Comparison of ENCODE assay signal across 1 cellular context in the genomic region with DNA sequence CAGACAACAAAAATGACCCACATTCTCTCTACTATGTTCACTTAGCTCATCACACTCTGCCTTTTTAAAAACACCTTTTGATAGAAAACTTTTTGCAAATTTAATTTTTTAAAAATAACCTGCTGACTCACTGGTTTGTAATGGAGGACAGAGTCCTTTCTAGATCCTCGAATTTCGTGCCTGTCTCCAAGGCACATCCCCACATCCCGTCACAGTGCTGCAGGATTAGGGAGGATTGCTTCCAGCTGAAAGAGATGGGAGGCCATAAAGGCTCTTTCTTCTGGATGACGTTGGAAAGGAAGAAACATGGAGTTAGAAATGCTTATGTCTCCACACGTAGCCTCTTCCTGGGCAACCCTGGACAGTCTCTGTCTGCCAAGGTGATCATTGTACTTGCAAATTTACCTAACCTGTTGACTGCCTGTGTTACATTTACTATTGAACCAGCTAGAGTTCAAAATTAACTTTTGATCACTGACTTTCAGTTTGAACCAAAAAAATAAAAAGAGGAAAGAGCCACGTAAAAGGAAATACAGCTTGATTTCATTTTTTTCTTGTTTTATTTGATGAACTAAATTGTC.
TF ChIP-seq lines count a peak whose summit lies in the region.

No MANE protein-coding gene starts in this region.

TF ChIP-seq in HepG2, 621 proteins besides CTCF, POLR2A, EP300 and RAD21:
- TF ChIP-seq POGZ (CRISPR knock-in tag; IDR thresholded peaks at IDR 0.05): 0 out of 2 replicates have a peak, but pooled peaks have one; percentile 27
- peak; percentile 50 for TF ChIP-seq RBM22 (optimal IDR thresholded peaks at IDR 0.05; ENCODE audit: low read length)
- no peak for TF ChIP-seq SOX6 (IDR thresholded peaks at IDR 0.05)
- 0 out of 2 replicates have a peak, but pooled peaks have one; percentile 16 for TF ChIP-seq SOX6 (CRISPR knock-in tag; IDR thresholded peaks at IDR 0.05)
- no peak for TF ChIP-seq ZNF552 (CRISPR knock-in tag; IDR thresholded peaks at IDR 0.05; ENCODE audit: borderline replicate concordance)
- TF ChIP-seq KDM4B (CRISPR knock-in tag; IDR thresholded peaks at IDR 0.05): 0 out of 2 replicates have a peak, but pooled peaks have one; percentile 34
- TF ChIP-seq, protein P1, sequence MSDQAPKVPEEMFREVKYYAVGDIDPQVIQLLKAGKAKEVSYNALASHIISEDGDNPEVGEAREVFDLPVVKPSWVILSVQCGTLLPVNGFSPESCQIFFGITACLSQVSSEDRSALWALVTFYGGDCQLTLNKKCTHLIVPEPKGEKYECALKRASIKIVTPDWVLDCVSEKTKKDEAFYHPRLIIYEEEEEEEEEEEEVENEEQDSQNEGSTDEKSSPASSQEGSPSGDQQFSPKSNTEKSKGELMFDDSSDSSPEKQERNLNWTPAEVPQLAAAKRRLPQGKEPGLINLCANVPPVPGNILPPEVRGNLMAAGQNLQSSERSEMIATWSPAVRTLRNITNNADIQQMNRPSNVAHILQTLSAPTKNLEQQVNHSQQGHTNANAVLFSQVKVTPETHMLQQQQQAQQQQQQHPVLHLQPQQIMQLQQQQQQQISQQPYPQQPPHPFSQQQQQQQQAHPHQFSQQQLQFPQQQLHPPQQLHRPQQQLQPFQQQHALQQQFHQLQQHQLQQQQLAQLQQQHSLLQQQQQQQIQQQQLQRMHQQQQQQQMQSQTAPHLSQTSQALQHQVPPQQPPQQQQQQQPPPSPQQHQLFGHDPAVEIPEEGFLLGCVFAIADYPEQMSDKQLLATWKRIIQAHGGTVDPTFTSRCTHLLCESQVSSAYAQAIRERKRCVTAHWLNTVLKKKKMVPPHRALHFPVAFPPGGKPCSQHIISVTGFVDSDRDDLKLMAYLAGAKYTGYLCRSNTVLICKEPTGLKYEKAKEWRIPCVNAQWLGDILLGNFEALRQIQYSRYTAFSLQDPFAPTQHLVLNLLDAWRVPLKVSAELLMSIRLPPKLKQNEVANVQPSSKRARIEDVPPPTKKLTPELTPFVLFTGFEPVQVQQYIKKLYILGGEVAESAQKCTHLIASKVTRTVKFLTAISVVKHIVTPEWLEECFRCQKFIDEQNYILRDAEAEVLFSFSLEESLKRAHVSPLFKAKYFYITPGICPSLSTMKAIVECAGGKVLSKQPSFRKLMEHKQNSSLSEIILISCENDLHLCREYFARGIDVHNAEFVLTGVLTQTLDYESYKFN (CRISPR knock-in tag; conservative IDR thresholded peaks at IDR 0.05): peak; percentile 63
- no peak for TF ChIP-seq FOXP1 (IDR thresholded peaks at IDR 0.05)
- TF ChIP-seq FOXP1 (CRISPR knock-in tag; IDR thresholded peaks at IDR 0.05): peak; percentile 34; the same call in 1 of the 2 replicates
- TF ChIP-seq, protein P2, sequence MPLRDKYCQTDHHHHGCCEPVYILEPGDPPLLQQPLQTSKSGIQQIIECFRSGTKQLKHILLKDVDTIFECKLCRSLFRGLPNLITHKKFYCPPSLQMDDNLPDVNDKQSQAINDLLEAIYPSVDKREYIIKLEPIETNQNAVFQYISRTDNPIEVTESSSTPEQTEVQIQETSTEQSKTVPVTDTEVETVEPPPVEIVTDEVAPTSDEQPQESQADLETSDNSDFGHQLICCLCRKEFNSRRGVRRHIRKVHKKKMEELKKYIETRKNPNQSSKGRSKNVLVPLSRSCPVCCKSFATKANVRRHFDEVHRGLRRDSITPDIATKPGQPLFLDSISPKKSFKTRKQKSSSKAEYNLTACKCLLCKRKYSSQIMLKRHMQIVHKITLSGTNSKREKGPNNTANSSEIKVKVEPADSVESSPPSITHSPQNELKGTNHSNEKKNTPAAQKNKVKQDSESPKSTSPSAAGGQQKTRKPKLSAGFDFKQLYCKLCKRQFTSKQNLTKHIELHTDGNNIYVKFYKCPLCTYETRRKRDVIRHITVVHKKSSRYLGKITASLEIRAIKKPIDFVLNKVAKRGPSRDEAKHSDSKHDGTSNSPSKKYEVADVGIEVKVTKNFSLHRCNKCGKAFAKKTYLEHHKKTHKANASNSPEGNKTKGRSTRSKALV (CRISPR knock-in tag; IDR thresholded peaks at IDR 0.05): peak; percentile 21; the same call in 1 of the 2 replicates
- TF ChIP-seq MED1 (CRISPR knock-in tag; IDR thresholded peaks at IDR 0.05): peak; percentile 37; the same call in 1 of the 2 replicates
- TF ChIP-seq, protein P3, sequence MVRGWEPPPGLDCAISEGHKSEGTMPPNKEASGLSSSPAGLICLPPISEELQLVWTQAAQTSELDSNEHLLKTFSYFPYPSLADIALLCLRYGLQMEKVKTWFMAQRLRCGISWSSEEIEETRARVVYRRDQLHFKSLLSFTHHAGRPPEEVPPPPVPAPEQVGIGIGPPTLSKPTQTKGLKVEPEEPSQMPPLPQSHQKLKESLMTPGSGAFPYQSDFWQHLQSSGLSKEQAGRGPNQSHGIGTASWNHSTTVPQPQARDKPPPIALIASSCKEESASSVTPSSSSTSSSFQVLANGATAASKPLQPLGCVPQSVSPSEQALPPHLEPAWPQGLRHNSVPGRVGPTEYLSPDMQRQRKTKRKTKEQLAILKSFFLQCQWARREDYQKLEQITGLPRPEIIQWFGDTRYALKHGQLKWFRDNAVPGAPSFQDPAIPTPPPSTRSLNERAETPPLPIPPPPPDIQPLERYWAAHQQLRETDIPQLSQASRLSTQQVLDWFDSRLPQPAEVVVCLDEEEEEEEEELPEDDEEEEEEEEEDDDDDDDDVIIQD (CRISPR knock-in tag; IDR thresholded peaks at IDR 0.05; ENCODE audit: low read depth): peak; percentile 58; the same call in 1 of the 2 replicates
- TF ChIP-seq ZNF616 (CRISPR knock-in tag; IDR thresholded peaks at IDR 0.05; ENCODE audit: low read depth): no peak
- no peak for TF ChIP-seq ZNF256 (CRISPR knock-in tag; conservative IDR thresholded peaks at IDR 0.05)
- TF ChIP-seq, protein P4, sequence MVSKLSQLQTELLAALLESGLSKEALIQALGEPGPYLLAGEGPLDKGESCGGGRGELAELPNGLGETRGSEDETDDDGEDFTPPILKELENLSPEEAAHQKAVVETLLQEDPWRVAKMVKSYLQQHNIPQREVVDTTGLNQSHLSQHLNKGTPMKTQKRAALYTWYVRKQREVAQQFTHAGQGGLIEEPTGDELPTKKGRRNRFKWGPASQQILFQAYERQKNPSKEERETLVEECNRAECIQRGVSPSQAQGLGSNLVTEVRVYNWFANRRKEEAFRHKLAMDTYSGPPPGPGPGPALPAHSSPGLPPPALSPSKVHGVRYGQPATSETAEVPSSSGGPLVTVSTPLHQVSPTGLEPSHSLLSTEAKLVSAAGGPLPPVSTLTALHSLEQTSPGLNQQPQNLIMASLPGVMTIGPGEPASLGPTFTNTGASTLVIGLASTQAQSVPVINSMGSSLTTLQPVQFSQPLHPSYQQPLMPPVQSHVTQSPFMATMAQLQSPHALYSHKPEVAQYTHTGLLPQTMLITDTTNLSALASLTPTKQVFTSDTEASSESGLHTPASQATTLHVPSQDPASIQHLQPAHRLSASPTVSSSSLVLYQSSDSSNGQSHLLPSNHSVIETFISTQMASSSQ (IDR thresholded peaks at IDR 0.05; ENCODE audit: low read depth): 0 out of 2 replicates have a peak, but pooled peaks have one; percentile 19
- TF ChIP-seq, protein P4 (CRISPR knock-in tag; IDR thresholded peaks at IDR 0.05; ENCODE audit: borderline replicate concordance): no peak
- TF ChIP-seq ELF3 (CRISPR knock-in tag; IDR thresholded peaks at IDR 0.05): 0 out of 2 replicates have a peak, but pooled peaks have one; percentile 16
- TF ChIP-seq ZBTB38 (CRISPR knock-in tag; IDR thresholded peaks at IDR 0.05): 0 out of 2 replicates have a peak, but pooled peaks have one; percentile 44
- TF ChIP-seq, protein P5, sequence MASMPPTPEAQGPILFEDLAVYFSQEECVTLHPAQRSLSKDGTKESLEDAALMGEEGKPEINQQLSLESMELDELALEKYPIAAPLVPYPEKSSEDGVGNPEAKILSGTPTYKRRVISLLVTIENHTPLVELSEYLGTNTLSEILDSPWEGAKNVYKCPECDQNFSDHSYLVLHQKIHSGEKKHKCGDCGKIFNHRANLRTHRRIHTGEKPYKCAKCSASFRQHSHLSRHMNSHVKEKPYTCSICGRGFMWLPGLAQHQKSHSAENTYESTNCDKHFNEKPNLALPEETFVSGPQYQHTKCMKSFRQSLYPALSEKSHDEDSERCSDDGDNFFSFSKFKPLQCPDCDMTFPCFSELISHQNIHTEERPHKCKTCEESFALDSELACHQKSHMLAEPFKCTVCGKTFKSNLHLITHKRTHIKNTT (CRISPR knock-in tag; IDR thresholded peaks at IDR 0.05): no peak
- no peak for TF ChIP-seq KAT8 (CRISPR knock-in tag; IDR thresholded peaks at IDR 0.05)
- 0 out of 2 replicates have a peak, but pooled peaks have one; percentile 5 for TF ChIP-seq FOXA3 (CRISPR knock-in tag; IDR thresholded peaks at IDR 0.05)
- TF ChIP-seq, protein P6, sequence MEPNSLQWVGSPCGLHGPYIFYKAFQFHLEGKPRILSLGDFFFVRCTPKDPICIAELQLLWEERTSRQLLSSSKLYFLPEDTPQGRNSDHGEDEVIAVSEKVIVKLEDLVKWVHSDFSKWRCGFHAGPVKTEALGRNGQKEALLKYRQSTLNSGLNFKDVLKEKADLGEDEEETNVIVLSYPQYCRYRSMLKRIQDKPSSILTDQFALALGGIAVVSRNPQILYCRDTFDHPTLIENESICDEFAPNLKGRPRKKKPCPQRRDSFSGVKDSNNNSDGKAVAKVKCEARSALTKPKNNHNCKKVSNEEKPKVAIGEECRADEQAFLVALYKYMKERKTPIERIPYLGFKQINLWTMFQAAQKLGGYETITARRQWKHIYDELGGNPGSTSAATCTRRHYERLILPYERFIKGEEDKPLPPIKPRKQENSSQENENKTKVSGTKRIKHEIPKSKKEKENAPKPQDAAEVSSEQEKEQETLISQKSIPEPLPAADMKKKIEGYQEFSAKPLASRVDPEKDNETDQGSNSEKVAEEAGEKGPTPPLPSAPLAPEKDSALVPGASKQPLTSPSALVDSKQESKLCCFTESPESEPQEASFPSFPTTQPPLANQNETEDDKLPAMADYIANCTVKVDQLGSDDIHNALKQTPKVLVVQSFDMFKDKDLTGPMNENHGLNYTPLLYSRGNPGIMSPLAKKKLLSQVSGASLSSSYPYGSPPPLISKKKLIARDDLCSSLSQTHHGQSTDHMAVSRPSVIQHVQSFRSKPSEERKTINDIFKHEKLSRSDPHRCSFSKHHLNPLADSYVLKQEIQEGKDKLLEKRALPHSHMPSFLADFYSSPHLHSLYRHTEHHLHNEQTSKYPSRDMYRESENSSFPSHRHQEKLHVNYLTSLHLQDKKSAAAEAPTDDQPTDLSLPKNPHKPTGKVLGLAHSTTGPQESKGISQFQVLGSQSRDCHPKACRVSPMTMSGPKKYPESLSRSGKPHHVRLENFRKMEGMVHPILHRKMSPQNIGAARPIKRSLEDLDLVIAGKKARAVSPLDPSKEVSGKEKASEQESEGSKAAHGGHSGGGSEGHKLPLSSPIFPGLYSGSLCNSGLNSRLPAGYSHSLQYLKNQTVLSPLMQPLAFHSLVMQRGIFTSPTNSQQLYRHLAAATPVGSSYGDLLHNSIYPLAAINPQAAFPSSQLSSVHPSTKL (CRISPR knock-in tag; IDR thresholded peaks at IDR 0.05): 0 out of 2 replicates have a peak, but pooled peaks have one; percentile 10
- TF ChIP-seq, protein P7, sequence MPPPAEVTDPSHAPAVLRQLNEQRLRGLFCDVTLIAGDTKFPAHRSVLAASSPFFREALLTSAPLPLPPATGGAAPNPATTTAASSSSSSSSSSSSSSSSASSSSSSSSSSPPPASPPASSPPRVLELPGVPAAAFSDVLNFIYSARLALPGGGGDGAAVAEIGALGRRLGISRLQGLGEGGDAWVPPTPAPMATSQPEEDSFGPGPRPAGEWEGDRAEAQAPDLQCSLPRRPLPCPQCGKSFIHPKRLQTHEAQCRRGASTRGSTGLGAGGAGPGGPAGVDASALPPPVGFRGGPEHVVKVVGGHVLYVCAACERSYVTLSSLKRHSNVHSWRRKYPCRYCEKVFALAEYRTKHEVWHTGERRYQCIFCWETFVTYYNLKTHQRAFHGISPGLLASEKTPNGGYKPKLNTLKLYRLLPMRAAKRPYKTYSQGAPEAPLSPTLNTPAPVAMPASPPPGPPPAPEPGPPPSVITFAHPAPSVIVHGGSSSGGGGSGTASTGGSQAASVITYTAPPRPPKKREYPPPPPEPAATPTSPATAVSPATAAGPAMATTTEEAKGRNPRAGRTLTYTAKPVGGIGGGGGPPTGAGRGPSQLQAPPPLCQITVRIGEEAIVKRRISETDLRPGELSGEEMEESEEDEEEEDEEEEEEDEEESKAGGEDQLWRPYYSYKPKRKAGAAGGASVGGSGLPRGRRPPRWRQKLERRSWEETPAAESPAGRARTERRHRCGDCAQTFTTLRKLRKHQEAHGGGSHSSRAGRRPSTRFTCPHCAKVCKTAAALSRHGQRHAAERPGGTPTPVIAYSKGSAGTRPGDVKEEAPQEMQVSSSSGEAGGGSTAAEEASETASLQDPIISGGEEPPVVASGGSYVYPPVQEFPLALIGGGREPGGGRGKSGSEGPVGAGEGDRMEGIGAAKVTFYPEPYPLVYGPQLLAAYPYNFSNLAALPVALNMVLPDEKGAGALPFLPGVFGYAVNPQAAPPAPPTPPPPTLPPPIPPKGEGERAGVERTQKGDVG (CRISPR knock-in tag; IDR thresholded peaks at IDR 0.05; ENCODE audit: borderline replicate concordance): no peak
- 0 out of 2 replicates have a peak, but pooled peaks have one; percentile 14 for TF ChIP-seq KDM6A (CRISPR knock-in tag; IDR thresholded peaks at IDR 0.05; ENCODE audit: low read depth)
- 0 out of 2 replicates have a peak, but pooled peaks have one; percentile 30 for TF ChIP-seq GATAD2A (CRISPR knock-in tag; IDR thresholded peaks at IDR 0.05)
- TF ChIP-seq, protein P8, sequence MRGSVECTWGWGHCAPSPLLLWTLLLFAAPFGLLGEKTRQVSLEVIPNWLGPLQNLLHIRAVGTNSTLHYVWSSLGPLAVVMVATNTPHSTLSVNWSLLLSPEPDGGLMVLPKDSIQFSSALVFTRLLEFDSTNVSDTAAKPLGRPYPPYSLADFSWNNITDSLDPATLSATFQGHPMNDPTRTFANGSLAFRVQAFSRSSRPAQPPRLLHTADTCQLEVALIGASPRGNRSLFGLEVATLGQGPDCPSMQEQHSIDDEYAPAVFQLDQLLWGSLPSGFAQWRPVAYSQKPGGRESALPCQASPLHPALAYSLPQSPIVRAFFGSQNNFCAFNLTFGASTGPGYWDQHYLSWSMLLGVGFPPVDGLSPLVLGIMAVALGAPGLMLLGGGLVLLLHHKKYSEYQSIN (CRISPR knock-in tag; IDR thresholded peaks at IDR 0.05; ENCODE audit: borderline replicate concordance): no peak
- 0 out of 2 replicates have a peak, but pooled peaks have one; percentile 29 for TF ChIP-seq MXD4 (CRISPR knock-in tag; IDR thresholded peaks at IDR 0.05)
TF ChIP-seq in HepG2: peak in this region for 17.
